ENCODE assay signal across 8 cellular contexts in the genomic region with DNA sequence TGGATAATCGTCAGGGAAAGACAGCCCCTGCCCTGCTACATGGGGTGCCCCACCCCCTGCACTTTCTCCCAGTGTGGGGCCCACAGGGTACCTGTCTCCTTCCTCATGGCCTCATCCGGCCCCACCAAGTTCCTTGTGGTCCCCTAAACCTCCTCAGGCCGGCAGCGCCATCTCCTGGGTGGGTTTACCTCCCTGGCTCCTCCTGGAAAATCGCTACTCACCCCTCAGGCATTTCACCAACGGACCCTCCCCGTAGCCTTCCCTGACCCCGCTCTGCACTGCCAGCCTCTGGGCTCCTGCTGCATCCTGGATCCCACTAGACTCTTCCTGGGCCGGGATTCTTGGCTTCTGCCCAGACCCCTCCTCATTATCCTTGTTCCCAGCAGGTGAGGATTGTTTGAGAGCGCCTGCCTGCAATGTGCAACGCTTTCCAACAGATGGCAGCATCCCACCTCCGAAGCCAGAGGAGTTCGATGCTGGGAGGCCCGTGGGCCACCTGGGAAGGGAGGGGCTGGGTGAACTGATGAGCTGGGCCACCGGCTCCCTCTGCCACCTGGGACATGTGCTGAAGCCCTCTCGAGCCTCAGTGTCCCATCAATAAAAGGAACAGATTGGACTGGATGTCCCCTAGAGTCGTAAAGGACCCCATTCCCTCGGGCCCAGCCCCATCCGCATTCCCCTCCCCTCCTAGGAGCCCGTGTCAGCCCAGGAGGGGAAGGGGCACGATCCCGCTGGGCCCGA.
DNase-seq lines count a peak whose midpoint lies in the region; ATAC-seq and TF ChIP-seq lines count a peak whose summit lies in the region.

No MANE protein-coding gene starts in this region.

- TF ChIP-seq CTCF in astrocyte of the spinal cord (IDR thresholded peaks at IDR 0.05; ENCODE audit: low read depth, low read length), result peak; percentile 97

- in situ Hi-C loops in astrocyte of the spinal cord (cut with HindIII; ENCODE audit: low sequenced_read_pairs), result no loop called here

- DNase-seq in NCI-H1417 (lab: John Stamatoyannopoulos, UW), result peak; percentile 55 to 83 (median 69)
- DNase-seq in NCI-H1417 treated with DMSO at 0.1 percent for 48 hours (lab: John Stamatoyannopoulos, UW), result no peak
- peak; percentile 70 for DNase-seq in NCI-H1105 (lab: John Stamatoyannopoulos, UW)
- DNase-seq in T-helper 22 cell (ENCODE audit: low read depth), result peak; percentile 25
- DNase-seq in astrocyte of the spinal cord (ENCODE audit: low read depth, low spot score), result peak; percentile 30
- peak; percentile 40 for DNase-seq in inferior parietal cortex (ENCODE audit: extremely low spot score)
- DNase-seq in stimulated activated CD4-positive, alpha-beta T cell treated with anti-CD3 and anti-CD28 coated beads, Interleukin-4, amount 100 ng/mL, for 1 hour, result peak; percentile 67

- no peak overlapping the region for H3K4me3 ChIP-seq in astrocyte of the spinal cord (ENCODE audit: low read depth, low read length)

- ATAC-seq in HG02938 (IDR thresholded peaks at IDR 0.05; ENCODE audit: unreplicated experiment), result no peak
